22 cellular contexts compared by ENCODE assay signal in genomic region chr5:137164536-137164935, GRCh38.
DNase-seq lines count a peak whose midpoint lies in the region; FAIRE-seq and TF ChIP-seq lines count a peak whose summit lies in the region.
"Had no signal": no experiment of that assay in that cellular context is flagged by ENCODE, and none has a peak within 500 bp of the region (broad histone marks: within the 10 kb centered on the region; RNA-seq: fewer than 3 reads in every experiment).

No MANE protein-coding gene starts in this region.

- no peak for TF ChIP-seq RAD21 in H1 (IDR thresholded peaks at IDR 0.05 in 1 of 2, conservative IDR thresholded peaks at IDR 0.05 in 1 of 2; ENCODE audit: low read depth in 2 of 2, low read length in 2 of 2)

- no peak overlapping the region for H2BK15ac ChIP-seq in H1 (ENCODE audit: low read length)

- H3K9me3 ChIP-seq in H1 (ENCODE audit: insufficient read depth in 2 of 2, low read depth in 1 of 2, low read length in 1 of 2) (no peaks in the 10 kb centered on the region), vagina (no peaks in the 10 kb centered on the region)
- H3K9me3 ChIP-seq: A549; BLaER1 treated with 17β-estradiol and CSF1 and Interleukin-3, amounts not matched to agents 10 nM and 100 nM; Caco-2 had no signal

- no peak overlapping the region for H2AFZ ChIP-seq in H1 (ENCODE audit: low read length)

- TF ChIP-seq POLR2A in H1 (IDR thresholded peaks at IDR 0.05; ENCODE audit: control extremely low read depth in 1 of 2, low read depth in 2 of 2, low read length in 2 of 2) (no peak), vagina (IDR thresholded peaks at IDR 0.05) (no peak)

- FAIRE-seq in H1 (lab: Jason Lieb, UNC), result no peak
- FAIRE-seq: A549, D721Med, GM12878, GM12892, GM18507 had no signal

- H3K79me2 ChIP-seq in H1 (ENCODE audit: control insufficient read depth in 1 of 2, insufficient read depth in 2 of 2, low read length in 2 of 2), result no peaks in the 10 kb centered on the region

- TF ChIP-seq EP300 in H1 (IDR thresholded peaks at IDR 0.05; ENCODE audit: borderline replicate concordance in 1 of 2, low read depth in 2 of 2, low read length in 2 of 2), result no peak

- intact Hi-C loops in vagina (cut with DNase I), result no loop called here

- no peaks in the 10 kb centered on the region for H3K23me2 ChIP-seq in H1 (ENCODE audit: low read depth, low read length)

- H3K27me3 ChIP-seq in H1 (replicated peaks in 1 of 4; ENCODE audit: control insufficient read depth in 3 of 4, extremely low read depth in 1 of 4, insufficient read depth in 3 of 4, low read length in 3 of 4) (no peaks in the 10 kb centered on the region), vagina (no peaks in the 10 kb centered on the region)
- H3K27me3 ChIP-seq: BLaER1 treated with 17β-estradiol and CSF1 and Interleukin-3, amounts not matched to agents 10 nM and 100 nM had no signal

- no peak overlapping the region for H3K27ac ChIP-seq in H1 (ENCODE audit: low read depth, low read length)
- no peak overlapping the region for H3K27ac ChIP-seq in vagina
- H3K27ac ChIP-seq: 22Rv1; A549; BLaER1 treated with 17β-estradiol and CSF1 and Interleukin-3, amounts not matched to agents 10 nM and 100 nM; C4-2B had no signal

- no peak overlapping the region for H2BK12ac ChIP-seq in H1 (ENCODE audit: low read depth, low read length)

- H3K36me3 ChIP-seq in H1 (ENCODE audit: control insufficient read depth in 2 of 4, insufficient read depth in 4 of 4, low read length in 3 of 4), result no peaks in the 10 kb centered on the region
- H3K36me3 ChIP-seq in vagina, result no peaks in the 10 kb centered on the region
- H3K36me3 ChIP-seq: BLaER1 treated with 17β-estradiol and CSF1 and Interleukin-3, amounts not matched to agents 10 nM and 100 nM had no signal

- H3K56ac ChIP-seq in H1 (replicated peaks; ENCODE audit: insufficient read length, low read depth, low read length), result no peak overlapping the region

- H4K20me1 ChIP-seq in H1 (replicated peaks in 1 of 2; ENCODE audit: control insufficient read depth in 1 of 2, insufficient read depth in 2 of 2, low read length in 2 of 2), result no peaks in the 10 kb centered on the region
- H4K20me1 ChIP-seq: BLaER1 treated with 17β-estradiol and CSF1 and Interleukin-3, amounts not matched to agents 10 nM and 100 nM had no signal

- no peak overlapping the region for H2BK5ac ChIP-seq in H1 (ENCODE audit: low read depth, low read length)

- H3K79me1 ChIP-seq in H1 (ENCODE audit: low read depth, low read length), result no peaks in the 10 kb centered on the region

- DNase-seq in M059J (ENCODE audit: low read depth) (peak; percentile 15), H1 (ENCODE audit: low read depth in 1 of 2, low spot score in 2 of 2) (no peak), vagina (ENCODE audit: extremely low spot score in 2 of 2) (peak; percentile 67 to 71), NCI-H2227 (lab: John Stamatoyannopoulos, UW; ENCODE audit: unreplicated experiment) (no peak)
- no peak for DNase-seq in stimulated activated CD4-positive, alpha-beta T cell treated with anti-CD3 and anti-CD28 coated beads, Interleukin-4, amount 100 ng/mL, for 24 hours
- DNase-seq: AML-193; Caco-2; Calu3; CD4-positive, alpha-beta T cell; CD8-positive, alpha-beta T cell; DMS79; DND-41; EL; GDM1 had no signal

- H4K8ac ChIP-seq in H1 (ENCODE audit: extremely low read depth, insufficient read depth, low read length), result peak overlapping the region; percentile 18; the same call in 1 of the 2 replicates

- POLR2A ChIA-PET in H1 (lab: Charles Lee; ENCODE audit: partially characterized antibody), result no interaction called here

- no peak overlapping the region for H4K5ac ChIP-seq in H1 (ENCODE audit: insufficient read length, low read depth, low read length)

- H4K91ac ChIP-seq in H1 (replicated peaks; ENCODE audit: insufficient read length, low read length), result no peak overlapping the region

- H2BK120ac ChIP-seq in H1 (replicated peaks; ENCODE audit: low read depth, low read length), result no peak overlapping the region

- H2BK20ac ChIP-seq in H1 (ENCODE audit: low read length), result no peak overlapping the region

- H3K4me3 ChIP-seq in H1 (ENCODE audit: extremely low read depth in 1 of 4, insufficient read depth in 2 of 4, low read depth in 3 of 4, low read length in 4 of 4), result no peak overlapping the region
- no peak overlapping the region for H3K4me3 ChIP-seq in vagina
- H3K4me3 ChIP-seq: A549; BLaER1 treated with 17β-estradiol and CSF1 and Interleukin-3, amounts not matched to agents 10 nM and 100 nM; GM12878 had no signal

- no peak for TF ChIP-seq CTCF in H1 (IDR thresholded peaks at IDR 0.05; ENCODE audit: control extremely low read depth in 1 of 3, insufficient read depth in 1 of 3, low read depth in 1 of 3, low read length in 3 of 3)
- no peak for TF ChIP-seq CTCF in vagina (IDR thresholded peaks at IDR 0.05)

- no peak overlapping the region for H3K23ac ChIP-seq in H1 (ENCODE audit: insufficient read length)

- CTCF ChIA-PET in H1 (lab: Charles Lee; ENCODE audit: partially characterized antibody), result interaction anchor here (0.8 to 2.2 kb wide), 3 partner anchors 9 to 20 kb away, joined by 3 to 6 read pairs (median 4); no protein-coding TSS in a partner anchor

- H3K4me1 ChIP-seq in H1 (replicated peaks in 1 of 4; ENCODE audit: control insufficient read depth in 3 of 4, insufficient read depth in 4 of 4, low read length in 3 of 4), result no peaks in the 10 kb centered on the region
- H3K4me1 ChIP-seq in vagina, result no peaks in the 10 kb centered on the region
- H3K4me1 ChIP-seq: A549; BLaER1 treated with 17β-estradiol and CSF1 and Interleukin-3, amounts not matched to agents 10 nM and 100 nM; Caco-2 had no signal

- no peak overlapping the region for H3K18ac ChIP-seq in H1 (ENCODE audit: extremely low read depth, low read length)

- H3K14ac ChIP-seq in H1 (ENCODE audit: insufficient read length), result no peak overlapping the region

- H2AK5ac ChIP-seq in H1 (ENCODE audit: low read depth, low read length), result no peak overlapping the region

- 100% methylated on average over 1 of the region's 1 CpG; no CpG with 5 or more reads in 1 of the 2 experiments for WGBS in H1 (ENCODE audit: extremely low coverage in 1 of 2, insufficient coverage in 1 of 2, insufficient read length in 1 of 2, insufficient replicate concordance in 2 of 2, low coverage in 1 of 2, low lambda C conversion rate in 2 of 2, missing lambda C conversion rate in 1 of 2), 2 experiments

- no peak overlapping the region for H3K4me2 ChIP-seq in H1 (ENCODE audit: insufficient read depth in 1 of 2, low read depth in 2 of 2, low read length in 2 of 2)
- H3K4me2 ChIP-seq: A549; BLaER1 treated with 17β-estradiol and CSF1 and Interleukin-3, amounts not matched to agents 10 nM and 100 nM had no signal

- no peak overlapping the region for H3K9ac ChIP-seq in H1 (replicated peaks in 1 of 4; ENCODE audit: extremely low read depth in 1 of 4, low read depth in 3 of 4, low read length in 3 of 4)
- H3K9ac ChIP-seq: BLaER1 treated with 17β-estradiol and CSF1 and Interleukin-3, amounts not matched to agents 10 nM and 100 nM had no signal

- H3K4ac ChIP-seq in H1 (replicated peaks; ENCODE audit: insufficient read length, low read depth, low read length), result no peak overlapping the region

TF ChIP-seq in H1, 55 proteins besides CTCF, POLR2A, EP300 and RAD21:
- TF ChIP-seq EGR1 (IDR thresholded peaks at IDR 0.05; ENCODE audit: borderline replicate concordance, low read depth, low read length), result no peak
- no peak for TF ChIP-seq BACH1 (IDR thresholded peaks at IDR 0.05; ENCODE audit: low read length)
- no peak for TF ChIP-seq TCF12 (IDR thresholded peaks at IDR 0.05; ENCODE audit: low read depth, low read length)
- TF ChIP-seq, protein P1, sequence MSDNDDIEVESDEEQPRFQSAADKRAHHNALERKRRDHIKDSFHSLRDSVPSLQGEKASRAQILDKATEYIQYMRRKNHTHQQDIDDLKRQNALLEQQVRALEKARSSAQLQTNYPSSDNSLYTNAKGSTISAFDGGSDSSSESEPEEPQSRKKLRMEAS (IDR thresholded peaks at IDR 0.05), result no peak
- no peak for TF ChIP-seq FOSL1 (IDR thresholded peaks at IDR 0.05; ENCODE audit: insufficient read depth, low read depth, low read length)
- no peak for TF ChIP-seq YY1 (IDR thresholded peaks at IDR 0.05; ENCODE audit: low read depth, low read length)
- TF ChIP-seq, protein P2, sequence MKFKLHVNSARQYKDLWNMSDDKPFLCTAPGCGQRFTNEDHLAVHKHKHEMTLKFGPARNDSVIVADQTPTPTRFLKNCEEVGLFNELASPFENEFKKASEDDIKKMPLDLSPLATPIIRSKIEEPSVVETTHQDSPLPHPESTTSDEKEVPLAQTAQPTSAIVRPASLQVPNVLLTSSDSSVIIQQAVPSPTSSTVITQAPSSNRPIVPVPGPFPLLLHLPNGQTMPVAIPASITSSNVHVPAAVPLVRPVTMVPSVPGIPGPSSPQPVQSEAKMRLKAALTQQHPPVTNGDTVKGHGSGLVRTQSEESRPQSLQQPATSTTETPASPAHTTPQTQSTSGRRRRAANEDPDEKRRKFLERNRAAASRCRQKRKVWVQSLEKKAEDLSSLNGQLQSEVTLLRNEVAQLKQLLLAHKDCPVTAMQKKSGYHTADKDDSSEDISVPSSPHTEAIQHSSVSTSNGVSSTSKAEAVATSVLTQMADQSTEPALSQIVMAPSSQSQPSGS (IDR thresholded peaks at IDR 0.05; ENCODE audit: low read length), result no peak
- TF ChIP-seq KDM4A (IDR thresholded peaks at IDR 0.05; ENCODE audit: low read depth, low read length, severe bottlenecking), result no peak
- TF ChIP-seq CHD2 (IDR thresholded peaks at IDR 0.05; ENCODE audit: low read length), result no peak
- TF ChIP-seq POLR2AphosphoS5 (IDR thresholded peaks at IDR 0.05; ENCODE audit: low read depth, low read length), result no peak
- no peak for TF ChIP-seq HDAC2 (IDR thresholded peaks at IDR 0.05; ENCODE audit: borderline replicate concordance in 1 of 2, low read depth in 2 of 2, low read length in 2 of 2)
- no peak for TF ChIP-seq CBX8 (IDR thresholded peaks at IDR 0.05; ENCODE audit: borderline replicate concordance, low read depth, low read length)

Comparison
In these comparisons a context has a peak if more than half of its experiments do, and no peak if none do; other contexts are left out.
1. DNase-seq: peak in M059J (single experiment) and vagina (2 of 2); none in H1 (0 of 2), stimulated activated CD4-positive, alpha-beta T cell treated with anti-CD3 and anti-CD28 coated beads, Interleukin-4, amount 100 ng/mL, for 24 hours (single experiment) and NCI-H2227 (single experiment).